Comparison of ENCODE assay signal across 18 cellular contexts in genomic region chr5:34511481-34511880, GRCh38.
DNase-seq lines count a peak whose midpoint lies in the region; ATAC-seq and TF ChIP-seq lines count a peak whose summit lies in the region.
"Had no signal": no experiment of that assay in that cellular context is flagged by ENCODE, and none has a peak within 500 bp of the region (broad histone marks: within the 10 kb centered on the region; RNA-seq: fewer than 3 reads in every experiment).

No MANE protein-coding gene starts in this region.

- no peaks in the 10 kb centered on the region for H3K9me3 Mint-ChIP-seq in neural progenitor cell
- H3K9me3 Mint-ChIP-seq: activated naive CD4-positive, alpha-beta T cell treated with anti-CD3 and anti-CD28 coated beads for 36 hours; activated T-cell treated with anti-CD3 and anti-CD28 coated beads, Interleukin-2, amount 50 U/mL, for 4 hours; central memory CD8-positive, alpha-beta T cell; stimulated activated naive B cell treated with anti-CD40 and anti-IgM and Interleukin-4, amounts not matched to agents 10 μg/mL and 1 μg/mL and 100 μg/mL, for 72 hours had no signal

- no peak overlapping the region for H4K91ac ChIP-seq in trophoblast cell (ENCODE audit: low read depth, low read length)

- H3K79me2 ChIP-seq in PC-9 (ENCODE audit: low read depth) (no peaks in the 10 kb centered on the region), neural progenitor cell (ENCODE audit: low read depth) (no peaks in the 10 kb centered on the region), trophoblast cell (ENCODE audit: control insufficient read depth, insufficient read depth, low read length, poor library complexity) (no peaks in the 10 kb centered on the region)

- no peaks in the 10 kb centered on the region for H3K36me3 Mint-ChIP-seq in neural progenitor cell
- H3K36me3 Mint-ChIP-seq: stimulated activated naive B cell treated with anti-CD40 and anti-IgM and Interleukin-4, amounts not matched to agents 10 μg/mL and 1 μg/mL and 100 μg/mL, for 72 hours had no signal

- no peak overlapping the region for H2BK12ac ChIP-seq in trophoblast cell (ENCODE audit: low read length)

- H3K9me3 ChIP-seq in PC-9 (ENCODE audit: insufficient read depth, low read depth) (no peaks in the 10 kb centered on the region), esophagus squamous epithelium (no peaks in the 10 kb centered on the region), neural progenitor cell (ENCODE audit: low read depth) (no peaks in the 10 kb centered on the region), thoracic aorta (no peaks in the 10 kb centered on the region), trophoblast cell (ENCODE audit: insufficient read depth, low read depth, low read length) (no peaks in the 10 kb centered on the region)
- H3K9me3 ChIP-seq: upper lobe of right lung had no signal

- peaks cover 5% of the 10 kb centered on the region for H3K79me1 ChIP-seq in trophoblast cell (ENCODE audit: low read length)

- H3K4ac ChIP-seq in trophoblast cell (ENCODE audit: low read depth, low read length) = no peak overlapping the region

- no peak overlapping the region for H3K23ac ChIP-seq in trophoblast cell (ENCODE audit: low read length)

- no peak overlapping the region for H3K27ac Mint-ChIP-seq in neural progenitor cell
- H3K27ac Mint-ChIP-seq: activated naive CD4-positive, alpha-beta T cell treated with anti-CD3 and anti-CD28 coated beads for 36 hours; stimulated activated naive B cell treated with anti-CD40 and anti-IgM and Interleukin-4, amounts not matched to agents 10 μg/mL and 1 μg/mL and 100 μg/mL, for 72 hours had no signal

- H3K14ac ChIP-seq in trophoblast cell (ENCODE audit: low read length) = no peak overlapping the region

- 0 out of 2 replicates have a peak overlapping the region, but pooled peaks have one; percentile 1 for H2AFZ ChIP-seq in PC-9
- peak overlapping the region; percentile 66 for H2AFZ ChIP-seq in neural progenitor cell (replicated peaks)
- H2AFZ ChIP-seq in trophoblast cell (ENCODE audit: insufficient read depth, low read length, poor library complexity) = no peak overlapping the region

- H3K27me3 Mint-ChIP-seq in neural progenitor cell (ENCODE audit: insufficient read depth, low read depth) = peaks cover 1% of the 10 kb centered on the region

- no peak overlapping the region for H2BK5ac ChIP-seq in trophoblast cell (ENCODE audit: low read depth, low read length, poor library complexity)

- H3K4me2 ChIP-seq in PC-9 (peak overlapping the region; percentile 60), neural progenitor cell (no peak overlapping the region), trophoblast cell (ENCODE audit: low read length) (no peak overlapping the region)

- no peak overlapping the region for H3K4me3 Mint-ChIP-seq in neural progenitor cell
- H3K4me3 Mint-ChIP-seq: activated naive CD4-positive, alpha-beta T cell treated with anti-CD3 and anti-CD28 coated beads for 36 hours; activated T-cell treated with anti-CD3 and anti-CD28 coated beads, Interleukin-2, amount 50 U/mL, for 4 hours; central memory CD8-positive, alpha-beta T cell; stimulated activated naive B cell treated with anti-CD40 and anti-IgM and Interleukin-4, amounts not matched to agents 10 μg/mL and 1 μg/mL and 100 μg/mL, for 72 hours had no signal

- ATAC-seq in thoracic aorta (ENCODE audit: insufficient number of reproducible peaks, low FRiP score, low read depth) = no peak
- ATAC-seq: activated CD4-positive, CD25-positive, alpha-beta regulatory T cell treated with anti-CD3 and anti-CD28 coated beads, Interleukin-2, amount 50 U/mL, for 24 hours; activated T-cell treated with anti-CD3 and anti-CD28 coated beads, Interleukin-2, amount 50 U/mL, for 4 hours; stimulated activated naive B cell treated with anti-CD40 and anti-IgM and Interleukin-4, amounts not matched to agents 10 μg/mL and 1 μg/mL and 100 μg/mL, for 72 hours had no signal

- H4K8ac ChIP-seq in trophoblast cell (ENCODE audit: low read depth, low read length) = no peak overlapping the region

- TF ChIP-seq CTCF in PC-9 (conservative IDR thresholded peaks at IDR 0.05) = no peak
- TF ChIP-seq CTCF in esophagus squamous epithelium (IDR thresholded peaks at IDR 0.05) = no peak
- TF ChIP-seq CTCF in neural progenitor cell (IDR thresholded peaks at IDR 0.05) = no peak
- no peak for TF ChIP-seq CTCF in thoracic aorta (IDR thresholded peaks at IDR 0.05)

- H3K4me1 ChIP-seq in PC-9 (replicated peaks; ENCODE audit: insufficient read depth) (peaks cover 46% of the 10 kb centered on the region), esophagus squamous epithelium (peaks cover 0 to 48% (median 18%) of the 10 kb centered on the region in 3 donors), neural progenitor cell (no peaks in the 10 kb centered on the region), thoracic aorta (ENCODE audit: control insufficient read depth in 1 of 2, low read depth in 2 of 2) (peaks cover 15 to 34% of the 10 kb centered on the region in 2 donors), trophoblast cell (ENCODE audit: control insufficient read depth in 1 of 2, insufficient read depth in 2 of 2, low read length in 2 of 2) (peaks cover 5 to 8% of the 10 kb centered on the region in 2 experiments)

- TF ChIP-seq POLR2A in esophagus squamous epithelium (IDR thresholded peaks at IDR 0.05) = no peak

- H3K9me2 ChIP-seq in PC-9 (ENCODE audit: insufficient read depth) = no peaks in the 10 kb centered on the region

- BruUV-seq in PC-9 (replicated peaks; lab: Mats Ljungman, UMichigan) = no TSS peak

- CTCF ChIA-PET in PC-9 (lab: Charles Lee) = interaction anchor here (0.6 to 0.7 kb wide), 2 partner anchors 65 to 328 kb away, joined by 3 read pairs; partner anchors contain the start of gene TTC23L

- H3K9ac ChIP-seq in neural progenitor cell = no peak overlapping the region
- no peak overlapping the region for H3K9ac ChIP-seq in trophoblast cell (ENCODE audit: low read length)

- H4K12ac ChIP-seq in trophoblast cell (ENCODE audit: low read depth, low read length) = no peak overlapping the region

- H3K27ac ChIP-seq in PC-9 (peak overlapping the region; percentile 56), esophagus squamous epithelium (peak overlapping the region; percentile 5 to 68 (median 54)), neural progenitor cell (no peak overlapping the region), thoracic aorta (peak overlapping the region; percentile 70 to 72), trophoblast cell (ENCODE audit: low read depth, low read length) (no peak overlapping the region)
- H3K27ac ChIP-seq: RWPE1 had no signal

- H4K20me1 ChIP-seq in PC-9 (ENCODE audit: insufficient read depth) = no peaks in the 10 kb centered on the region
- no peaks in the 10 kb centered on the region for H4K20me1 ChIP-seq in neural progenitor cell (ENCODE audit: low read depth)

- DNase-seq in PC-9 (no peak), esophagus squamous epithelium (lab: John Stamatoyannopoulos, UW) (no peak), neural progenitor cell (ENCODE audit: low spot score) (no peak), thoracic aorta (ENCODE audit: low spot score) (no peak), trophoblast cell (no peak), GM19238 (ENCODE audit: insufficient read length, low spot score) (no peak), OCI-M2 (lab: John Stamatoyannopoulos, UW; ENCODE audit: unreplicated experiment) (no peak)
- no peak for DNase-seq in activated naive CD4-positive, alpha-beta T cell (lab: John Stamatoyannopoulos, UW)
- DNase-seq: activated naive CD4-positive, alpha-beta T cell treated with anti-CD3 and anti-CD28 coated beads for 36 hours; activated T-cell treated with anti-CD3 and anti-CD28 coated beads, Interleukin-2, amount 50 U/mL, for 4 hours; amygdala; DMS79; NCI-H524 treated with DMSO at 0.1 percent for 48 hours; stimulated activated naive B cell treated with anti-CD40 and anti-IgM and Interleukin-4, amounts not matched to agents 10 μg/mL and 1 μg/mL and 100 μg/mL, for 72 hours; upper lobe of right lung had no signal

- H3K18ac ChIP-seq in trophoblast cell (ENCODE audit: low read length) = no peak overlapping the region

- H3K36me3 ChIP-seq in PC-9 (ENCODE audit: low read depth) (no peaks in the 10 kb centered on the region), esophagus squamous epithelium (no peaks in the 10 kb centered on the region), neural progenitor cell (no peaks in the 10 kb centered on the region), thoracic aorta (no peaks in the 10 kb centered on the region), trophoblast cell (ENCODE audit: control insufficient read depth in 1 of 2, insufficient read depth in 2 of 2, low read length in 2 of 2) (no peaks in the 10 kb centered on the region)
- H3K36me3 ChIP-seq: upper lobe of right lung had no signal

- no peak overlapping the region for H2BK120ac ChIP-seq in trophoblast cell (ENCODE audit: insufficient read depth, low read length, poor library complexity)

- H3K27me3 ChIP-seq in PC-9 (ENCODE audit: insufficient read depth, low read depth) = no peaks in the 10 kb centered on the region
- H3K27me3 ChIP-seq in esophagus squamous epithelium = no peaks in the 10 kb centered on the region
- no peaks in the 10 kb centered on the region for H3K27me3 ChIP-seq in neural progenitor cell
- H3K27me3 ChIP-seq in thoracic aorta (replicated peaks; ENCODE audit: insufficient read depth) = no peaks in the 10 kb centered on the region
- H3K27me3 ChIP-seq in trophoblast cell (ENCODE audit: insufficient read depth, low read length) = no peaks in the 10 kb centered on the region
- H3K27me3 ChIP-seq: upper lobe of right lung had no signal

- peaks cover 13% of the 10 kb centered on the region for H3K4me1 Mint-ChIP-seq in neural progenitor cell
- H3K4me1 Mint-ChIP-seq: central memory CD8-positive, alpha-beta T cell; stimulated activated naive B cell treated with anti-CD40 and anti-IgM and Interleukin-4, amounts not matched to agents 10 μg/mL and 1 μg/mL and 100 μg/mL, for 72 hours had no signal

- intact Hi-C loops in PC-9 (cut with micrococcal nuclease; ENCODE audit: unreplicated experiment) (no loop called here), esophagus squamous epithelium (cut with DNase I) (no loop called here)

- WGBS in esophagus squamous epithelium, 2 donors = 50 to 59% methylated on average over 1 of the region's 1 CpG
- no CpG with 5 or more reads among the region's 1 CpG for WGBS in trophoblast cell (ENCODE audit: extremely low coverage, insufficient coverage, insufficient read length)

- H2AK5ac ChIP-seq in trophoblast cell (ENCODE audit: low read length) = no peak overlapping the region

- H3K4me3 ChIP-seq in PC-9 (no peak overlapping the region), esophagus squamous epithelium (no peak overlapping the region), neural progenitor cell (no peak overlapping the region), thoracic aorta (no peak overlapping the region), trophoblast cell (ENCODE audit: low read depth, low read length) (no peak overlapping the region)
- H3K4me3 ChIP-seq: upper lobe of right lung had no signal

- H3F3A ChIP-seq in PC-9 (ENCODE audit: insufficient read depth, low read depth) = peaks cover 29% of the 10 kb centered on the region
- no peaks in the 10 kb centered on the region for H3F3A ChIP-seq in neural progenitor cell (ENCODE audit: low read depth)

- POLR2A ChIA-PET in PC-9 (lab: Charles Lee; ENCODE audit: unreplicated experiment) = no interaction called here

Comparison
In these comparisons a context has a peak if more than half of its experiments do, and no peak if none do; other contexts are left out.
1. H3K27ac ChIP-seq: peak in PC-9 (single experiment), esophagus squamous epithelium (4 of 4) and thoracic aorta (2 of 2); none in neural progenitor cell (single experiment) and trophoblast cell (single experiment).